In the genomic region with DNA sequence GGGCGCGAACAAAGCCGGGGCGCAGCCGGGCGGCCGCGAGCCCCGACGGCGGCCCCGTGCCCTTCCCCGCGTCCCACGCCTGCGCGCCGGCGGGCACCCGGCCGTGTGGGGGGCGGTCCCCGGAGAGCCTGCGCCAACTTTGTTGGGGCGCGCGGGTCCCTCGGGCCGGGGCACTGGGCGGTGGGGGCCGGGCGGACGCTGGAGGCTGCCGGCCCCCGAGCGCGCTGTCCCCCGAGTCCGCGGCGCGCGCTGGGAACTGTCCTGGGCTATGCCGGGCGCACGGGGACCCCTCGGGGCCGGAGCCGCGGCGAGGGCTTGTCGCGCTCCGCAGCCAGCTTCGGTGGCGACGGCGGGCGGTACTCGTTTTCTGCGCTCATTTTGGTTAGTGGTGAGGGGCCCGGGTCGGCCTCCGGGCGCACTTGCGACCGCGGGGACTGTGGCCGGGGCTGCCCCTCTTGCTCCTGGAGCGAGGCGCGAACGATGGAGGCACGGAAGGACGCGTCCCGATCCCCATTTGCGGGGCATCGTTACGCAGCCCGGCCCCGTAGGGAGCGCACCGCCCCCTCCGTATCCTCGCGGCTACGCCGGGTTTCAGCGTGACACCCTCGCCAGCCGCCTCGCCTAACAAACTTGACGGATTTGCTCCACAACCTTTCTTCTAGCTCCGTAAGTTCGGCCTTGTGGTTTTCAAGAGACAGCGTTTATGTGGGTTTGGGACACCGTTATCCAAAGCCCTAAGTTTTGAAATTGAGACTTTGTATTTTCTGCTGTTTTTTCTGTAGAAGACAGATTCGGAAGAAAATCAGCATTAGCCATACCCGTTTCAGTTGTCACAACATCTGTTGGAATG, we compare ENCODE assay signal across 8 cellular contexts. TPM values are rescaled to one million over a fixed set of nuclear protein-coding genes. Genes with fewer than 3 reads are reported as not detected.
DNase-seq lines count a peak whose midpoint lies in the region; ATAC-seq and TF ChIP-seq lines count a peak whose summit lies in the region.

No MANE protein-coding gene starts in this region.

- in situ Hi-C loops in transverse colon (cut with MboI; ENCODE audit: low pct_ligation_motif_present in 1 of 4, low pct_unique_long_range_greater_than_20kb in 1 of 4, low sequenced_read_pairs in 3 of 4) = loop anchor here in 2 of 4 donors (10.0 kb wide), 2 partner anchors 119 to 129 kb away; no protein-coding TSS in a partner anchor

- no peak for TF ChIP-seq CTCF in transverse colon (IDR thresholded peaks at IDR 0.05)

- peaks cover 0 to 13% (median 5%) of the 10 kb centered on the region in 4 donors for H3K36me3 ChIP-seq in transverse colon

- peak; percentile 19 for ATAC-seq in HG02763 (IDR thresholded peaks at IDR 0.05; ENCODE audit: unreplicated experiment)
- peak; percentile 29 to 41 for ATAC-seq in natural killer cell treated with Interleukin-12 subunit alpha and Interleukin-12 subunit beta and Interleukin-15 and Interleukin-18, amount 100 ng/mL, for 72 hours

- intact Hi-C loops in transverse colon (cut with DNase I; ENCODE audit: low total_unique reads) = no loop called here

- H3K4me3 Mint-ChIP-seq in natural killer cell treated with Interleukin-12 subunit alpha and Interleukin-12 subunit beta and Interleukin-15 and Interleukin-18, amount 100 ng/mL, for 72 hours = peak overlapping the region; percentile 81

- DNase-seq in NCI-H2196 (lab: John Stamatoyannopoulos, UW; ENCODE audit: unreplicated experiment) (peak; percentile 36), NCI-H2196 treated with DMSO at 0.1 percent for 48 hours (lab: John Stamatoyannopoulos, UW; ENCODE audit: unreplicated experiment) (no peak), NCI-H510A treated with DMSO at 0.1 percent for 48 hours (lab: John Stamatoyannopoulos, UW) (peak; percentile 39), activated T-cell treated with anti-CD3 and anti-CD28 coated beads for 4 hours (peak; percentile 37), fibroblast of gingiva (ENCODE audit: low read depth) (peak; percentile 69), transverse colon (peak; percentile 62)
- peak; percentile 71 for DNase-seq in natural killer cell treated with Interleukin-12 subunit alpha and Interleukin-12 subunit beta and Interleukin-15 and Interleukin-18, amount 100 ng/mL, for 72 hours (ENCODE audit: low spot score)

- TF ChIP-seq EP300 in transverse colon (IDR thresholded peaks at IDR 0.05; ENCODE audit: low read depth) = no peak

- H3K36me3 Mint-ChIP-seq in natural killer cell treated with Interleukin-12 subunit alpha and Interleukin-12 subunit beta and Interleukin-15 and Interleukin-18, amount 100 ng/mL, for 72 hours = no peaks in the 10 kb centered on the region

- H3K4me3 ChIP-seq in transverse colon = peak overlapping the region; percentile 25 to 98 (median 92)

- no peaks in the 10 kb centered on the region for H3K9me3 Mint-ChIP-seq in natural killer cell treated with Interleukin-12 subunit alpha and Interleukin-12 subunit beta and Interleukin-15 and Interleukin-18, amount 100 ng/mL, for 72 hours

- H3K27ac Mint-ChIP-seq in natural killer cell treated with Interleukin-12 subunit alpha and Interleukin-12 subunit beta and Interleukin-15 and Interleukin-18, amount 100 ng/mL, for 72 hours = peak overlapping the region; percentile 68 to 69

- H3K9me3 ChIP-seq in transverse colon = no peaks in the 10 kb centered on the region

- H3K27ac ChIP-seq in transverse colon = peak overlapping the region; percentile 93 to 97 (median 95)

- H3K4me1 Mint-ChIP-seq in natural killer cell treated with Interleukin-12 subunit alpha and Interleukin-12 subunit beta and Interleukin-15 and Interleukin-18, amount 100 ng/mL, for 72 hours (ENCODE audit: low read depth in 2 of 2) = peaks cover 37 to 44% of the 10 kb centered on the region in 2 donors

- no peak for TF ChIP-seq POLR2A in transverse colon (IDR thresholded peaks at IDR 0.05)

- H3K27me3 Mint-ChIP-seq in natural killer cell treated with Interleukin-12 subunit alpha and Interleukin-12 subunit beta and Interleukin-15 and Interleukin-18, amount 100 ng/mL, for 72 hours = no peaks in the 10 kb centered on the region

- H3K4me1 ChIP-seq in transverse colon = peaks cover 22 to 33% (median 27%) of the 10 kb centered on the region in 4 donors

- 1 to 8% methylated on average over 4 to 59 of the region's 100 CpGs for WGBS in transverse colon (ENCODE audit: low coverage in 1 of 2), 2 donors

- no peaks in the 10 kb centered on the region for H3K27me3 ChIP-seq in transverse colon

RNA-seq across cellular contexts. Expression of gene SS18L1, which starts 0.6 kb away (rescaled TPM):
- total RNA-seq in natural killer cell treated with Interleukin-12 subunit alpha and Interleukin-12 subunit beta and Interleukin-15 and Interleukin-18, amount 100 ng/mL, for 72 hours = 10 to 100 TPM; 21.2 to 45.0 TPM
- total RNA-seq in transverse colon = 10 to 100 TPM; 14.7 to 23.2 (median 22.1) TPM

RNA-seq across cellular contexts. Expression of gene PSMA7, which starts 1.0 kb away (rescaled TPM):
- total RNA-seq in natural killer cell treated with Interleukin-12 subunit alpha and Interleukin-12 subunit beta and Interleukin-15 and Interleukin-18, amount 100 ng/mL, for 72 hours = 100 to 1,000 TPM; 284 to 315 TPM
- 100 to 1,000 TPM; 154 to 241 (median 234) TPM for total RNA-seq in transverse colon

RNA-seq across cellular contexts. Expression of gene LSM14B, which starts 21.9 kb away (rescaled TPM):
- 10 to 100 TPM; 25.8 to 32.7 TPM for total RNA-seq in natural killer cell treated with Interleukin-12 subunit alpha and Interleukin-12 subunit beta and Interleukin-15 and Interleukin-18, amount 100 ng/mL, for 72 hours
- total RNA-seq in transverse colon = 10 to 100 TPM; 22.1 to 45.3 (median 35.6) TPM

RNA-seq across cellular contexts. Expression of gene MTG2, which starts 38.6 kb away (rescaled TPM):
- total RNA-seq in natural killer cell treated with Interleukin-12 subunit alpha and Interleukin-12 subunit beta and Interleukin-15 and Interleukin-18, amount 100 ng/mL, for 72 hours = 10 to 100 TPM; 39.3 to 57.9 TPM
- 10 to 100 TPM in 3 of 4 donors, 1 to 10 TPM in 1; 9.8 to 58.0 (median 23.1) TPM for total RNA-seq in transverse colon
